In the genomic region with DNA sequence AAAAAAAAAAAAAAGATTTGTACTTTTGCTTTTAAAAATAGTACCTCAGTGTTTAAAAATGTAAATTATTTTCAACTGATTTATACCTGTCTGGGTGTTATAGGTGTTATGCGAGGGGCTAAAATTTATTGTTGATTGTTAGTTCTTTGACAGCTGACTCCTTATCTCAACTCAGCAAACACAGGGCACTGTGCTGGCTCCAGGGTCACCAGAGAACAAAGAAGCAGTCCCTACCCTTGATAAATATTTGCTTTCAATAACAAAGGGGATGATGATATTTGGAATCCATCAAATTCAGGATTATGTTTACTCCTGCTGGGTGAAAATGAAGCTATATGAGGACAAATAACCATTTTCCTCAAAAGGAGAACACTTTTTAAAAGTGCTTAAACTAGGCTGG, we compare ENCODE assay signal across 1 cellular context.
TF ChIP-seq lines count a peak whose summit lies in the region.

No MANE protein-coding gene starts in this region.

TF ChIP-seq in HepG2, 621 proteins besides CTCF, POLR2A, EP300 and RAD21:
- TF ChIP-seq DNMT3B (CRISPR knock-in tag; conservative IDR thresholded peaks at IDR 0.05) (no peak), FOXJ3 (CRISPR knock-in tag; IDR thresholded peaks at IDR 0.05; ENCODE audit: borderline replicate concordance) (peak; percentile 53; the same call in 1 of the 2 replicates), TBX3 (IDR thresholded peaks at IDR 0.05; ENCODE audit: borderline replicate concordance) (peak; percentile 48; the same call in 1 of the 2 replicates), FOXP4 (CRISPR knock-in tag; IDR thresholded peaks at IDR 0.05) (peak; percentile 61; the same call in 1 of the 2 replicates), NR2F1 (CRISPR knock-in tag; IDR thresholded peaks at IDR 0.05) (peak in 1 of 2 experiments; percentile 85; a peak in 2 of 4 replicates), ZNF75D (CRISPR knock-in tag; IDR thresholded peaks at IDR 0.05; ENCODE audit: borderline replicate concordance) (no peak), NR2F6 (IDR thresholded peaks at IDR 0.05) (peak; percentile 76), NR2F6 (CRISPR knock-in tag; IDR thresholded peaks at IDR 0.05) (no peak), IKZF1 (IDR thresholded peaks at IDR 0.05) (no peak), ZNF335 (CRISPR knock-in tag; IDR thresholded peaks at IDR 0.05) (no peak), SOX6 (IDR thresholded peaks at IDR 0.05) (no peak), SOX6 (CRISPR knock-in tag; IDR thresholded peaks at IDR 0.05) (peak; percentile 91), BHLHE40 (IDR thresholded peaks at IDR 0.05; ENCODE audit: low read length) (peak; percentile 41; the same call in 1 of the 2 replicates), ARID5B (CRISPR knock-in tag; IDR thresholded peaks at IDR 0.05) (peak; percentile 81), BCL6 (CRISPR knock-in tag; IDR thresholded peaks at IDR 0.05) (peak; percentile 82), ZNF282 (IDR thresholded peaks at IDR 0.05; ENCODE audit: partially characterized antibody) (no peak), GATA4 (IDR thresholded peaks at IDR 0.05; ENCODE audit: borderline replicate concordance, low read depth) (peak; percentile 25; the same call in 1 of the 2 replicates), FOXO1 (CRISPR knock-in tag; IDR thresholded peaks at IDR 0.05) (0 out of 2 replicates have a peak, but pooled peaks have one; percentile 20), SALL1 (CRISPR knock-in tag; IDR thresholded peaks at IDR 0.05) (peak; percentile 42; the same call in 1 of the 2 replicates), RARA (CRISPR knock-in tag; IDR thresholded peaks at IDR 0.05) (0 out of 2 replicates have a peak, but pooled peaks have one; percentile 8), FOXA3 (CRISPR knock-in tag; IDR thresholded peaks at IDR 0.05) (peak; percentile 44; the same call in 1 of the 2 replicates), NR2F2 (IDR thresholded peaks at IDR 0.05; ENCODE audit: borderline replicate concordance, low read depth) (0 out of 2 replicates have a peak, but pooled peaks have one; percentile 51), TCF7 (IDR thresholded peaks at IDR 0.05; ENCODE audit: low read depth) (peak; percentile 70), HMG20B (CRISPR knock-in tag; conservative IDR thresholded peaks at IDR 0.05) (no peak), ZNF891 (CRISPR knock-in tag; IDR thresholded peaks at IDR 0.05) (no peak), RARG (CRISPR knock-in tag; IDR thresholded peaks at IDR 0.05; ENCODE audit: low read depth) (no peak), FOXA1 (IDR thresholded peaks at IDR 0.05) (no peak), FOXA1 (CRISPR knock-in tag; IDR thresholded peaks at IDR 0.05) (peak; percentile 57; the same call in 1 of the 2 replicates), GATAD2A (CRISPR knock-in tag; IDR thresholded peaks at IDR 0.05) (0 out of 2 replicates have a peak, but pooled peaks have one; percentile 20), TFAP4 (IDR thresholded peaks at IDR 0.05; ENCODE audit: borderline replicate concordance, low read depth) (peak; percentile 88), FOXP1 (IDR thresholded peaks at IDR 0.05) (no peak), FOXP1 (CRISPR knock-in tag; IDR thresholded peaks at IDR 0.05) (peak; percentile 80), SOX13 (IDR thresholded peaks at IDR 0.05) (peak; percentile 94), SOX13 (CRISPR knock-in tag; conservative IDR thresholded peaks at IDR 0.05 in 1 of 2, IDR thresholded peaks at IDR 0.05 in 1 of 2) (peak in 1 of 2 experiments; percentile 99; a peak in 2 of 4 replicates), SOX5 (CRISPR knock-in tag; IDR thresholded peaks at IDR 0.05; ENCODE audit: borderline replicate concordance) (peak; percentile 94), ZNF292 (CRISPR knock-in tag; IDR thresholded peaks at IDR 0.05; ENCODE audit: borderline replicate concordance, low read depth) (no peak)
- TF ChIP-seq, protein P1, sequence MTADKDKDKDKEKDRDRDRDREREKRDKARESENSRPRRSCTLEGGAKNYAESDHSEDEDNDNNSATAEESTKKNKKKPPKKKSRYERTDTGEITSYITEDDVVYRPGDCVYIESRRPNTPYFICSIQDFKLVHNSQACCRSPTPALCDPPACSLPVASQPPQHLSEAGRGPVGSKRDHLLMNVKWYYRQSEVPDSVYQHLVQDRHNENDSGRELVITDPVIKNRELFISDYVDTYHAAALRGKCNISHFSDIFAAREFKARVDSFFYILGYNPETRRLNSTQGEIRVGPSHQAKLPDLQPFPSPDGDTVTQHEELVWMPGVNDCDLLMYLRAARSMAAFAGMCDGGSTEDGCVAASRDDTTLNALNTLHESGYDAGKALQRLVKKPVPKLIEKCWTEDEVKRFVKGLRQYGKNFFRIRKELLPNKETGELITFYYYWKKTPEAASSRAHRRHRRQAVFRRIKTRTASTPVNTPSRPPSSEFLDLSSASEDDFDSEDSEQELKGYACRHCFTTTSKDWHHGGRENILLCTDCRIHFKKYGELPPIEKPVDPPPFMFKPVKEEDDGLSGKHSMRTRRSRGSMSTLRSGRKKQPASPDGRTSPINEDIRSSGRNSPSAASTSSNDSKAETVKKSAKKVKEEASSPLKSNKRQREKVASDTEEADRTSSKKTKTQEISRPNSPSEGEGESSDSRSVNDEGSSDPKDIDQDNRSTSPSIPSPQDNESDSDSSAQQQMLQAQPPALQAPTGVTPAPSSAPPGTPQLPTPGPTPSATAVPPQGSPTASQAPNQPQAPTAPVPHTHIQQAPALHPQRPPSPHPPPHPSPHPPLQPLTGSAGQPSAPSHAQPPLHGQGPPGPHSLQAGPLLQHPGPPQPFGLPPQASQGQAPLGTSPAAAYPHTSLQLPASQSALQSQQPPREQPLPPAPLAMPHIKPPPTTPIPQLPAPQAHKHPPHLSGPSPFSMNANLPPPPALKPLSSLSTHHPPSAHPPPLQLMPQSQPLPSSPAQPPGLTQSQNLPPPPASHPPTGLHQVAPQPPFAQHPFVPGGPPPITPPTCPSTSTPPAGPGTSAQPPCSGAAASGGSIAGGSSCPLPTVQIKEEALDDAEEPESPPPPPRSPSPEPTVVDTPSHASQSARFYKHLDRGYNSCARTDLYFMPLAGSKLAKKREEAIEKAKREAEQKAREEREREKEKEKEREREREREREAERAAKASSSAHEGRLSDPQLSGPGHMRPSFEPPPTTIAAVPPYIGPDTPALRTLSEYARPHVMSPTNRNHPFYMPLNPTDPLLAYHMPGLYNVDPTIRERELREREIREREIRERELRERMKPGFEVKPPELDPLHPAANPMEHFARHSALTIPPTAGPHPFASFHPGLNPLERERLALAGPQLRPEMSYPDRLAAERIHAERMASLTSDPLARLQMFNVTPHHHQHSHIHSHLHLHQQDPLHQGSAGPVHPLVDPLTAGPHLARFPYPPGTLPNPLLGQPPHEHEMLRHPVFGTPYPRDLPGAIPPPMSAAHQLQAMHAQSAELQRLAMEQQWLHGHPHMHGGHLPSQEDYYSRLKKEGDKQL (CRISPR knock-in tag; IDR thresholded peaks at IDR 0.05; ENCODE audit: low read depth), result no peak
- TF ChIP-seq, protein P2, sequence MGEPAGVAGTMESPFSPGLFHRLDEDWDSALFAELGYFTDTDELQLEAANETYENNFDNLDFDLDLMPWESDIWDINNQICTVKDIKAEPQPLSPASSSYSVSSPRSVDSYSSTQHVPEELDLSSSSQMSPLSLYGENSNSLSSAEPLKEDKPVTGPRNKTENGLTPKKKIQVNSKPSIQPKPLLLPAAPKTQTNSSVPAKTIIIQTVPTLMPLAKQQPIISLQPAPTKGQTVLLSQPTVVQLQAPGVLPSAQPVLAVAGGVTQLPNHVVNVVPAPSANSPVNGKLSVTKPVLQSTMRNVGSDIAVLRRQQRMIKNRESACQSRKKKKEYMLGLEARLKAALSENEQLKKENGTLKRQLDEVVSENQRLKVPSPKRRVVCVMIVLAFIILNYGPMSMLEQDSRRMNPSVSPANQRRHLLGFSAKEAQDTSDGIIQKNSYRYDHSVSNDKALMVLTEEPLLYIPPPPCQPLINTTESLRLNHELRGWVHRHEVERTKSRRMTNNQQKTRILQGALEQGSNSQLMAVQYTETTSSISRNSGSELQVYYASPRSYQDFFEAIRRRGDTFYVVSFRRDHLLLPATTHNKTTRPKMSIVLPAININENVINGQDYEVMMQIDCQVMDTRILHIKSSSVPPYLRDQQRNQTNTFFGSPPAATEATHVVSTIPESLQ (CRISPR knock-in tag; conservative IDR thresholded peaks at IDR 0.05), result no peak
